ENCODE assay signal across 13 cellular contexts in the genomic region with DNA sequence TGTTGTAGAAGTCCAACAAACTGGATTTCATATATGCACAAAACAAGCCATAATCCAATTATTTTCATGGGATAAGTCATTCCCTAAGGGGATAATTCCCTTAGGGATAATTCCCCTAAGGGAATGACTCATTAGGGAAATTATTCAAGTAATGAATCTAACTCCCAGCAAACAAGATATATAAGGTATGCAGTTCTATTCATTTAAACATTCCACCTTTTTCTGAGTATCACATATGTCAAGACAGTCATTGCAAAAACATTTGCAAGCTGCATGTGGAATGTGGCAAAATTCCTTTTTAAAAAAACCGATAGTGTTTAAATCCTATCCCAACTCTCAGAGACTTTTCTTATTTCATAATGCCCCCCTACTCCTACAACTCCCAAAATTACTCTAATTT.
DNase-seq lines count a peak whose midpoint lies in the region; ATAC-seq, FAIRE-seq and TF ChIP-seq lines count a peak whose summit lies in the region.
"Had no signal": no experiment of that assay in that cellular context is flagged by ENCODE, and none has a peak within 500 bp of the region (broad histone marks: within the 10 kb centered on the region; RNA-seq: fewer than 3 reads in every experiment).

No MANE protein-coding gene starts in this region.

- H3K9me3 ChIP-seq in breast epithelium (no peaks in the 10 kb centered on the region), adipocyte (ENCODE audit: control insufficient read depth, low read length) (no peaks in the 10 kb centered on the region)

- FAIRE-seq in urothelium cell line (lab: Jason Lieb, UNC) = no peak

- CTCF ChIA-PET in MCF 10A (lab: Yijun Ruan, JAX) = interaction anchor here (0.6 to 3.3 kb wide), 4 partner anchors 13 to 554 kb away, joined by 3 to 20 read pairs (median 4); no protein-coding TSS in a partner anchor

- H3K27me3 ChIP-seq in breast epithelium (no peaks in the 10 kb centered on the region), adipocyte (replicated peaks; ENCODE audit: control insufficient read depth, insufficient read depth, low read length) (no peaks in the 10 kb centered on the region)

- no peaks in the 10 kb centered on the region for H3K36me3 ChIP-seq in breast epithelium
- H3K36me3 ChIP-seq in adipocyte (ENCODE audit: control insufficient read depth, insufficient read depth, low read length, severe bottlenecking) = no peaks in the 10 kb centered on the region

- H3K4me3 ChIP-seq in breast epithelium = no peak overlapping the region
- H3K4me3 ChIP-seq in adipocyte (ENCODE audit: low read length) = no peak overlapping the region
- no peak overlapping the region for H3K4me3 ChIP-seq in foreskin fibroblast (ENCODE audit: low read depth in 1 of 2, low read length in 2 of 2)
- H3K4me3 ChIP-seq: lung had no signal

- no peak overlapping the region for H3K9ac ChIP-seq in adipocyte (ENCODE audit: low read length)

- intact Hi-C loops in MCF 10A (cut with micrococcal nuclease) = loop anchor here (5.0 kb wide), 1 partner anchor 133 kb away; a partner anchor contains a TSS
- intact Hi-C loops in breast epithelium (cut with DNase I; ENCODE audit: low total_unique reads) = no loop called here
- intact Hi-C loops in activated T-helper 2 cell treated with anti-CD3 and anti-CD28 coated beads, Interferon-gamma antibody, Interleukin-2, Interleukin-4, amounts not matched to agents 10 μg/mL and 5 μg/mL and 100 μg/mL, durations not matched to agents 14 hours and 24 hours and 36 hours (cut with micrococcal nuclease) = no loop called here

- peaks cover 16% of the 10 kb centered on the region for H3K4me1 Mint-ChIP-seq in MCF 10A (ENCODE audit: insufficient read depth, unreplicated experiment)
- peaks cover 5 to 7% of the 10 kb centered on the region in 2 donors for H3K4me1 Mint-ChIP-seq in stimulated activated naive B cell treated with anti-CD40 and anti-IgM and Interleukin-4, amounts not matched to agents 10 μg/mL and 1 μg/mL and 100 μg/mL, for 72 hours
- peaks cover 8% of the 10 kb centered on the region for H3K4me1 Mint-ChIP-seq in activated T-helper 2 cell treated with anti-CD3 and anti-CD28 coated beads, Interferon-gamma antibody, Interleukin-2, Interleukin-4, amounts not matched to agents 10 μg/mL and 5 μg/mL and 100 μg/mL, durations not matched to agents 14 hours and 24 hours and 36 hours (ENCODE audit: low read depth)

- no peak overlapping the region for H3K4me3 Mint-ChIP-seq in MCF 10A (ENCODE audit: unreplicated experiment)
- H3K4me3 Mint-ChIP-seq in stimulated activated naive B cell treated with anti-CD40 and anti-IgM and Interleukin-4, amounts not matched to agents 10 μg/mL and 1 μg/mL and 100 μg/mL, for 72 hours = no peak overlapping the region
- H3K4me3 Mint-ChIP-seq in activated T-helper 2 cell treated with anti-CD3 and anti-CD28 coated beads, Interferon-gamma antibody, Interleukin-2, Interleukin-4, amounts not matched to agents 10 μg/mL and 5 μg/mL and 100 μg/mL, durations not matched to agents 14 hours and 24 hours and 36 hours (ENCODE audit: low read depth) = no peak overlapping the region

- ATAC-seq in stimulated activated naive B cell treated with anti-CD40 and anti-IgM and Interleukin-4, amounts not matched to agents 10 μg/mL and 1 μg/mL and 100 μg/mL, for 72 hours (replicated peaks) = no peak
- ATAC-seq in HG03442 (IDR thresholded peaks at IDR 0.05; ENCODE audit: unreplicated experiment) = no peak

- H3K4me1 ChIP-seq in breast epithelium (no peaks in the 10 kb centered on the region), adipocyte (ENCODE audit: control insufficient read depth, insufficient read depth, low read length) (peaks cover 24% of the 10 kb centered on the region)

- H3K27ac ChIP-seq in breast epithelium = no peak overlapping the region
- H3K27ac ChIP-seq: 22Rv1 had no signal

- DNase-seq in MCF 10A (ENCODE audit: unreplicated experiment) = peak; percentile 35
- DNase-seq in breast epithelium (ENCODE audit: low spot score in 2 of 2) = no peak
- DNase-seq in adipocyte (ENCODE audit: low read depth) = peak; percentile 69
- DNase-seq in foreskin fibroblast = peak; percentile 49 to 65
- peak; percentile 36 for DNase-seq in urothelium cell line (ENCODE audit: low spot score)
- DNase-seq in stimulated activated naive B cell treated with anti-CD40 and anti-IgM and Interleukin-4, amounts not matched to agents 10 μg/mL and 1 μg/mL and 100 μg/mL, for 72 hours = no peak
- DNase-seq in activated T-helper 2 cell treated with anti-CD3 and anti-CD28 coated beads, Interferon-gamma antibody, Interleukin-2, Interleukin-4, amounts not matched to agents 10 μg/mL and 5 μg/mL and 100 μg/mL, durations not matched to agents 14 hours and 24 hours and 36 hours (ENCODE audit: low spot score) = no peak
- DNase-seq: activated CD4-positive, alpha-beta T cell treated with anti-CD3 and anti-CD28 coated beads for 48 hours; activated gamma-delta T cell; NCI-H1105 had no signal

- TF ChIP-seq POLR2A in breast epithelium (IDR thresholded peaks at IDR 0.05) = no peak

- no peak for TF ChIP-seq CTCF in MCF 10A (IDR thresholded peaks at IDR 0.05; ENCODE audit: unreplicated experiment)
- no peak for TF ChIP-seq CTCF in breast epithelium (IDR thresholded peaks at IDR 0.05)
- TF ChIP-seq CTCF in foreskin fibroblast (IDR thresholded peaks at IDR 0.05; ENCODE audit: low read depth, low read length) = no peak

- POLR2A ChIA-PET in MCF 10A (lab: Yijun Ruan, JAX) = no interaction called here

- H3K27me3 Mint-ChIP-seq in MCF 10A (ENCODE audit: insufficient read depth, unreplicated experiment) = no peaks in the 10 kb centered on the region
- H3K27me3 Mint-ChIP-seq in stimulated activated naive B cell treated with anti-CD40 and anti-IgM and Interleukin-4, amounts not matched to agents 10 μg/mL and 1 μg/mL and 100 μg/mL, for 72 hours = no peaks in the 10 kb centered on the region
- H3K27me3 Mint-ChIP-seq in activated T-helper 2 cell treated with anti-CD3 and anti-CD28 coated beads, Interferon-gamma antibody, Interleukin-2, Interleukin-4, amounts not matched to agents 10 μg/mL and 5 μg/mL and 100 μg/mL, durations not matched to agents 14 hours and 24 hours and 36 hours (ENCODE audit: low read depth) = no peaks in the 10 kb centered on the region

- no TSS peak for BruUV-seq in MCF 10A (replicated peaks; lab: Mats Ljungman, UMichigan)

- H3K27ac Mint-ChIP-seq in MCF 10A (ENCODE audit: low read depth, unreplicated experiment) = peak overlapping the region; percentile 43
- no peak overlapping the region for H3K27ac Mint-ChIP-seq in stimulated activated naive B cell treated with anti-CD40 and anti-IgM and Interleukin-4, amounts not matched to agents 10 μg/mL and 1 μg/mL and 100 μg/mL, for 72 hours
- no peak overlapping the region for H3K27ac Mint-ChIP-seq in activated T-helper 2 cell treated with anti-CD3 and anti-CD28 coated beads, Interferon-gamma antibody, Interleukin-2, Interleukin-4, amounts not matched to agents 10 μg/mL and 5 μg/mL and 100 μg/mL, durations not matched to agents 14 hours and 24 hours and 36 hours

- no peaks in the 10 kb centered on the region for H3K36me3 Mint-ChIP-seq in MCF 10A (ENCODE audit: insufficient read depth, unreplicated experiment)
- peaks cover 5 to 10% of the 10 kb centered on the region in 2 donors for H3K36me3 Mint-ChIP-seq in stimulated activated naive B cell treated with anti-CD40 and anti-IgM and Interleukin-4, amounts not matched to agents 10 μg/mL and 1 μg/mL and 100 μg/mL, for 72 hours
- H3K36me3 Mint-ChIP-seq in activated T-helper 2 cell treated with anti-CD3 and anti-CD28 coated beads, Interferon-gamma antibody, Interleukin-2, Interleukin-4, amounts not matched to agents 10 μg/mL and 5 μg/mL and 100 μg/mL, durations not matched to agents 14 hours and 24 hours and 36 hours (ENCODE audit: low read depth) = no peaks in the 10 kb centered on the region

- H3K9me3 Mint-ChIP-seq in MCF 10A (ENCODE audit: unreplicated experiment) = no peaks in the 10 kb centered on the region
- no peaks in the 10 kb centered on the region for H3K9me3 Mint-ChIP-seq in stimulated activated naive B cell treated with anti-CD40 and anti-IgM and Interleukin-4, amounts not matched to agents 10 μg/mL and 1 μg/mL and 100 μg/mL, for 72 hours
- no peaks in the 10 kb centered on the region for H3K9me3 Mint-ChIP-seq in activated T-helper 2 cell treated with anti-CD3 and anti-CD28 coated beads, Interferon-gamma antibody, Interleukin-2, Interleukin-4, amounts not matched to agents 10 μg/mL and 5 μg/mL and 100 μg/mL, durations not matched to agents 14 hours and 24 hours and 36 hours

Comparison
In these comparisons a context has a peak if more than half of its experiments do, and no peak if none do; other contexts are left out.
1. DNase-seq: peak in MCF 10A (single experiment), adipocyte (single experiment), foreskin fibroblast (2 of 2) and urothelium cell line (single experiment); none in breast epithelium (0 of 2), stimulated activated naive B cell treated with anti-CD40 and anti-IgM and Interleukin-4, amounts not matched to agents 10 μg/mL and 1 μg/mL and 100 μg/mL, for 72 hours (single experiment) and activated T-helper 2 cell treated with anti-CD3 and anti-CD28 coated beads, Interferon-gamma antibody, Interleukin-2, Interleukin-4, amounts not matched to agents 10 μg/mL and 5 μg/mL and 100 μg/mL, durations not matched to agents 14 hours and 24 hours and 36 hours (single experiment).